Comparison of ENCODE assay signal across 9 cellular contexts in the genomic region with DNA sequence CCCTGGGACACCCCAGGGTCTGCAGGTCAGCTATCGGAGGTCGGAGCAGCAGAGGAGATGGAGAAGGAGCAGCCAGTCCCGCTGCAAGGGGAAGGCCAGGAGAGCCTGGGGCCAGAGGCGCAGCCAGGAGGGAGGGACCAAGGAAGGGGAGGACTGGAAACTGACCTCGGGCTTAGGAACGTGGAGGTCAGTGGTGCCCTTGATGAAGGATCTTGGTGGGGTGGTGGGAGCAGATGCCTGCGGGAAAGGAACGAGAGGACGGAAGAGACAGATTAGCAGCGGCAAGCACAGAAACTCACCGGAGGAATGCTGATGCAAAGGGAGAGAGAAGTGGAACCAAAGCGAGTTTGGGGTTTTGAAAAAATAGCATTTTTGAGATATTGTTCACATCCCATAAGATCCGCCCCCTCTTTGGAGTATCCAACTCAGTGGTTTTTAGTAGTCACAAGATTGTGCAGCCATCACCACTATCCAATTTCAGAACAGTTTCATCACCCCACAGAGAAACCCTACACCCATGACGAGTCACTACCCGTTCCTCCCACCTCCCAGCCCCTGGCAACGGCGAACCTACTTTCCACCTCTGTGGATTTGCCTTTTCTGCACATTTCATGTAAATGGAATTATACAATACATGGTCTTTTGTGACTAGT. TPM values are rescaled to one million over a fixed set of nuclear protein-coding genes. Genes with fewer than 3 reads are reported as not detected.
DNase-seq lines count a peak whose midpoint lies in the region; ATAC-seq, FAIRE-seq and TF ChIP-seq lines count a peak whose summit lies in the region.
"Had no signal": no experiment of that assay in that cellular context is flagged by ENCODE, and none has a peak within 500 bp of the region (broad histone marks: within the 10 kb centered on the region; RNA-seq: fewer than 3 reads in every experiment).

No MANE protein-coding gene starts in this region.

- DNase-seq in HFF-Myc (ENCODE audit: extremely low read depth, low read depth) = peak; percentile 74
- DNase-seq in fibroblast of peridontal ligament (ENCODE audit: extremely low read depth) = peak; percentile 99
- peak; percentile 45 to 67 for DNase-seq in stimulated activated CD8-positive, alpha-beta memory T cell treated with anti-CD3 and anti-CD28 coated beads, Interleukin-15, amount 100 ng/mL, for 48 hours (ENCODE audit: low read depth in 2 of 2)
- DNase-seq in frontal cortex (ENCODE audit: low spot score in 2 of 2) = no peak
- DNase-seq in G401 (ENCODE audit: low spot score) = no peak
- DNase-seq: activated CD8-positive, alpha-beta memory T cell treated with anti-CD3 and anti-CD28 coated beads, Interleukin-2, amount 50 U/mL, for 4 hours had no signal

- peaks cover 5% of the 10 kb centered on the region for H3K9me3 Mint-ChIP-seq in T-helper 1 cell treated with Interleukin-12 subunit alpha and Interleukin-12 subunit beta and Interleukin-4 antibody, amounts not matched to agents 30 μg/mL and 1 μg/mL, for 36 hours

- in situ Hi-C loops in G401 (cut with HindIII; ENCODE audit: low sequenced_read_pairs) = no loop called here

- peak overlapping the region; percentile 18 for H3K4me3 ChIP-seq in HFF-Myc (replicated peaks; ENCODE audit: low read depth, low read length)

- no peaks in the 10 kb centered on the region for H3K27me3 Mint-ChIP-seq in T-helper 1 cell treated with Interleukin-12 subunit alpha and Interleukin-12 subunit beta and Interleukin-4 antibody, amounts not matched to agents 30 μg/mL and 1 μg/mL, for 36 hours (ENCODE audit: low read depth)

- no peak for TF ChIP-seq CTCF in HFF-Myc (IDR thresholded peaks at IDR 0.05; ENCODE audit: low read depth, low read length, missing control alignments)

- no peak for FAIRE-seq in frontal cortex (lab: Jason Lieb, UNC)

- ATAC-seq in HG03045 (IDR thresholded peaks at IDR 0.05; ENCODE audit: unreplicated experiment) = no peak
- ATAC-seq in HG02642 (IDR thresholded peaks at IDR 0.05; ENCODE audit: poor library complexity, unreplicated experiment) = no peak

- H3K27ac Mint-ChIP-seq in T-helper 1 cell treated with Interleukin-12 subunit alpha and Interleukin-12 subunit beta and Interleukin-4 antibody, amounts not matched to agents 30 μg/mL and 1 μg/mL, for 36 hours = peak overlapping the region; percentile 58

- H3K4me3 Mint-ChIP-seq in T-helper 1 cell treated with Interleukin-12 subunit alpha and Interleukin-12 subunit beta and Interleukin-4 antibody, amounts not matched to agents 30 μg/mL and 1 μg/mL, for 36 hours = no peak overlapping the region

- peaks cover 7% of the 10 kb centered on the region for H3K36me3 Mint-ChIP-seq in T-helper 1 cell treated with Interleukin-12 subunit alpha and Interleukin-12 subunit beta and Interleukin-4 antibody, amounts not matched to agents 30 μg/mL and 1 μg/mL, for 36 hours (ENCODE audit: low read depth)

- peaks cover 47% of the 10 kb centered on the region for H3K4me1 Mint-ChIP-seq in T-helper 1 cell treated with Interleukin-12 subunit alpha and Interleukin-12 subunit beta and Interleukin-4 antibody, amounts not matched to agents 30 μg/mL and 1 μg/mL, for 36 hours (ENCODE audit: low read depth)

RNA-seq across cellular contexts. Expression of gene PLEKHF1, which starts 22.1 kb away (rescaled TPM):
- 2.0 TPM for total RNA-seq in frontal cortex
- total RNA-seq in G401 (2014; rRNA removed; shearing (Covaris generic)) = 23.8 and 26.3 TPM in 2 replicates

RNA-seq across cellular contexts. Expression of gene C19orf12, which starts 27.7 kb away (rescaled TPM):
- total RNA-seq in frontal cortex = 41.2 TPM
- 29.9 and 32.0 TPM in 2 replicates for total RNA-seq in G401 (2014; rRNA removed; shearing (Covaris generic))

Comparison
In these comparisons a context has a peak if more than half of its experiments do, and no peak if none do; other contexts are left out.
1. DNase-seq: peak in HFF-Myc (single experiment), fibroblast of peridontal ligament (single experiment) and stimulated activated CD8-positive, alpha-beta memory T cell treated with anti-CD3 and anti-CD28 coated beads, Interleukin-15, amount 100 ng/mL, for 48 hours (2 of 2); none in frontal cortex (0 of 2) and G401 (single experiment).